1 cellular context compared by ENCODE assay signal in the genomic region with DNA sequence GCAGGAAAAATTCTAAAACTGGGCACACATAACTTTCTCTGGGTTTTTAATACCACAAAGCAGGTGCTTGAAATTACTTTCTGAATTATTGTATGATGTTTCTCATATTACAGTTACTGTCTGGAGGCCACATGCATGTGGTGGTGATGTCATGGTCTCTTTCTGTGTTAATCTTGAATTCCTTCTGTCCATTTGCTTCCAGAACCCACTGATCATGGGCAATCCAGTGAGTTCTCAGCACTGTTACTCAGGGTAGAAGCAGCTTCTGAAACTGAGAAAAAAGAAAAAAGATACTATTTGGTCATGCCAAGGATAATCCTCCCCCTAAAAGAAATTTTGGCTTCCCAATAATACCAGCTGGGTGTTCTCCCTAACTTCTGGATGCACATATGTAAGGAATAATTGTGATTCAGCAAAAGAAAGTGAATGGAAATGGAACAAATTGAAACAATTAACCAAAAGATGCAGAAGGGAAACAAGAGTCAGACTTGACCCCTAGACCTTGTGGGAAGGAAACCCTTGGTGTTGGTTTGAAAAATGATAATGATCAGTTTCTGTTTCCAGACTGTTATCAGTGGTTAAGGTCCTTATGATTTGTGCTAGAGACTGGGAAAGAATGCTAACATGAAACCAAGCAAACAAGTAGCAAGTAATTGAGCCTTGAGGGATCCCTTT.
TF ChIP-seq lines count a peak whose summit lies in the region.

No MANE protein-coding gene starts in this region.

TF ChIP-seq in WTC11, 78 proteins besides CTCF, POLR2A, EP300 and RAD21 (continued from another document):
- TF ChIP-seq, protein P1, sequence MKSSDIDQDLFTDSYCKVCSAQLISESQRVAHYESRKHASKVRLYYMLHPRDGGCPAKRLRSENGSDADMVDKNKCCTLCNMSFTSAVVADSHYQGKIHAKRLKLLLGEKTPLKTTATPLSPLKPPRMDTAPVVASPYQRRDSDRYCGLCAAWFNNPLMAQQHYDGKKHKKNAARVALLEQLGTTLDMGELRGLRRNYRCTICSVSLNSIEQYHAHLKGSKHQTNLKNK (CRISPR knock-in tag; IDR thresholded peaks at IDR 0.05), result no peak
- TF ChIP-seq, protein P2, sequence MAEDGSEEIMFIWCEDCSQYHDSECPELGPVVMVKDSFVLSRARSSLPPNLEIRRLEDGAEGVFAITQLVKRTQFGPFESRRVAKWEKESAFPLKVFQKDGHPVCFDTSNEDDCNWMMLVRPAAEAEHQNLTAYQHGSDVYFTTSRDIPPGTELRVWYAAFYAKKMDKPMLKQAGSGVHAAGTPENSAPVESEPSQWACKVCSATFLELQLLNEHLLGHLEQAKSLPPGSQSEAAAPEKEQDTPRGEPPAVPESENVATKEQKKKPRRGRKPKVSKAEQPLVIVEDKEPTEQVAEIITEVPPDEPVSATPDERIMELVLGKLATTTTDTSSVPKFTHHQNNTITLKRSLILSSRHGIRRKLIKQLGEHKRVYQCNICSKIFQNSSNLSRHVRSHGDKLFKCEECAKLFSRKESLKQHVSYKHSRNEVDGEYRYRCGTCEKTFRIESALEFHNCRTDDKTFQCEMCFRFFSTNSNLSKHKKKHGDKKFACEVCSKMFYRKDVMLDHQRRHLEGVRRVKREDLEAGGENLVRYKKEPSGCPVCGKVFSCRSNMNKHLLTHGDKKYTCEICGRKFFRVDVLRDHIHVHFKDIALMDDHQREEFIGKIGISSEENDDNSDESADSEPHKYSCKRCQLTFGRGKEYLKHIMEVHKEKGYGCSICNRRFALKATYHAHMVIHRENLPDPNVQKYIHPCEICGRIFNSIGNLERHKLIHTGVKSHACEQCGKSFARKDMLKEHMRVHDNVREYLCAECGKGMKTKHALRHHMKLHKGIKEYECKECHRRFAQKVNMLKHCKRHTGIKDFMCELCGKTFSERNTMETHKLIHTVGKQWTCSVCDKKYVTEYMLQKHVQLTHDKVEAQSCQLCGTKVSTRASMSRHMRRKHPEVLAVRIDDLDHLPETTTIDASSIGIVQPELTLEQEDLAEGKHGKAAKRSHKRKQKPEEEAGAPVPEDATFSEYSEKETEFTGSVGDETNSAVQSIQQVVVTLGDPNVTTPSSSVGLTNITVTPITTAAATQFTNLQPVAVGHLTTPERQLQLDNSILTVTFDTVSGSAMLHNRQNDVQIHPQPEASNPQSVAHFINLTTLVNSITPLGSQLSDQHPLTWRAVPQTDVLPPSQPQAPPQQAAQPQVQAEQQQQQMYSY (CRISPR knock-in tag; IDR thresholded peaks at IDR 0.05), result no peak
- no peak for TF ChIP-seq ELF4 (CRISPR knock-in tag; IDR thresholded peaks at IDR 0.05; ENCODE audit: low read depth)
- TF ChIP-seq, protein P3, sequence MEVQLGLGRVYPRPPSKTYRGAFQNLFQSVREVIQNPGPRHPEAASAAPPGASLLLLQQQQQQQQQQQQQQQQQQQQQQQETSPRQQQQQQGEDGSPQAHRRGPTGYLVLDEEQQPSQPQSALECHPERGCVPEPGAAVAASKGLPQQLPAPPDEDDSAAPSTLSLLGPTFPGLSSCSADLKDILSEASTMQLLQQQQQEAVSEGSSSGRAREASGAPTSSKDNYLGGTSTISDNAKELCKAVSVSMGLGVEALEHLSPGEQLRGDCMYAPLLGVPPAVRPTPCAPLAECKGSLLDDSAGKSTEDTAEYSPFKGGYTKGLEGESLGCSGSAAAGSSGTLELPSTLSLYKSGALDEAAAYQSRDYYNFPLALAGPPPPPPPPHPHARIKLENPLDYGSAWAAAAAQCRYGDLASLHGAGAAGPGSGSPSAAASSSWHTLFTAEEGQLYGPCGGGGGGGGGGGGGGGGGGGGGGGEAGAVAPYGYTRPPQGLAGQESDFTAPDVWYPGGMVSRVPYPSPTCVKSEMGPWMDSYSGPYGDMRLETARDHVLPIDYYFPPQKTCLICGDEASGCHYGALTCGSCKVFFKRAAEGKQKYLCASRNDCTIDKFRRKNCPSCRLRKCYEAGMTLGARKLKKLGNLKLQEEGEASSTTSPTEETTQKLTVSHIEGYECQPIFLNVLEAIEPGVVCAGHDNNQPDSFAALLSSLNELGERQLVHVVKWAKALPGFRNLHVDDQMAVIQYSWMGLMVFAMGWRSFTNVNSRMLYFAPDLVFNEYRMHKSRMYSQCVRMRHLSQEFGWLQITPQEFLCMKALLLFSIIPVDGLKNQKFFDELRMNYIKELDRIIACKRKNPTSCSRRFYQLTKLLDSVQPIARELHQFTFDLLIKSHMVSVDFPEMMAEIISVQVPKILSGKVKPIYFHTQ (CRISPR knock-in tag; IDR thresholded peaks at IDR 0.05), result no peak
- TF ChIP-seq NFYB (CRISPR knock-in tag; conservative IDR thresholded peaks at IDR 0.05; ENCODE audit: low read depth), result no peak
- no peak for TF ChIP-seq TEAD4 (CRISPR knock-in tag; IDR thresholded peaks at IDR 0.05)
- TF ChIP-seq NR3C1 (CRISPR knock-in tag; conservative IDR thresholded peaks at IDR 0.05; ENCODE audit: low read depth), result no peak
- TF ChIP-seq, protein P4, sequence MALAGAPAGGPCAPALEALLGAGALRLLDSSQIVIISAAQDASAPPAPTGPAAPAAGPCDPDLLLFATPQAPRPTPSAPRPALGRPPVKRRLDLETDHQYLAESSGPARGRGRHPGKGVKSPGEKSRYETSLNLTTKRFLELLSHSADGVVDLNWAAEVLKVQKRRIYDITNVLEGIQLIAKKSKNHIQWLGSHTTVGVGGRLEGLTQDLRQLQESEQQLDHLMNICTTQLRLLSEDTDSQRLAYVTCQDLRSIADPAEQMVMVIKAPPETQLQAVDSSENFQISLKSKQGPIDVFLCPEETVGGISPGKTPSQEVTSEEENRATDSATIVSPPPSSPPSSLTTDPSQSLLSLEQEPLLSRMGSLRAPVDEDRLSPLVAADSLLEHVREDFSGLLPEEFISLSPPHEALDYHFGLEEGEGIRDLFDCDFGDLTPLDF (CRISPR knock-in tag; IDR thresholded peaks at IDR 0.05), result no peak
- no peak for TF ChIP-seq CREB1 (CRISPR knock-in tag; IDR thresholded peaks at IDR 0.05)
- TF ChIP-seq, protein P5, sequence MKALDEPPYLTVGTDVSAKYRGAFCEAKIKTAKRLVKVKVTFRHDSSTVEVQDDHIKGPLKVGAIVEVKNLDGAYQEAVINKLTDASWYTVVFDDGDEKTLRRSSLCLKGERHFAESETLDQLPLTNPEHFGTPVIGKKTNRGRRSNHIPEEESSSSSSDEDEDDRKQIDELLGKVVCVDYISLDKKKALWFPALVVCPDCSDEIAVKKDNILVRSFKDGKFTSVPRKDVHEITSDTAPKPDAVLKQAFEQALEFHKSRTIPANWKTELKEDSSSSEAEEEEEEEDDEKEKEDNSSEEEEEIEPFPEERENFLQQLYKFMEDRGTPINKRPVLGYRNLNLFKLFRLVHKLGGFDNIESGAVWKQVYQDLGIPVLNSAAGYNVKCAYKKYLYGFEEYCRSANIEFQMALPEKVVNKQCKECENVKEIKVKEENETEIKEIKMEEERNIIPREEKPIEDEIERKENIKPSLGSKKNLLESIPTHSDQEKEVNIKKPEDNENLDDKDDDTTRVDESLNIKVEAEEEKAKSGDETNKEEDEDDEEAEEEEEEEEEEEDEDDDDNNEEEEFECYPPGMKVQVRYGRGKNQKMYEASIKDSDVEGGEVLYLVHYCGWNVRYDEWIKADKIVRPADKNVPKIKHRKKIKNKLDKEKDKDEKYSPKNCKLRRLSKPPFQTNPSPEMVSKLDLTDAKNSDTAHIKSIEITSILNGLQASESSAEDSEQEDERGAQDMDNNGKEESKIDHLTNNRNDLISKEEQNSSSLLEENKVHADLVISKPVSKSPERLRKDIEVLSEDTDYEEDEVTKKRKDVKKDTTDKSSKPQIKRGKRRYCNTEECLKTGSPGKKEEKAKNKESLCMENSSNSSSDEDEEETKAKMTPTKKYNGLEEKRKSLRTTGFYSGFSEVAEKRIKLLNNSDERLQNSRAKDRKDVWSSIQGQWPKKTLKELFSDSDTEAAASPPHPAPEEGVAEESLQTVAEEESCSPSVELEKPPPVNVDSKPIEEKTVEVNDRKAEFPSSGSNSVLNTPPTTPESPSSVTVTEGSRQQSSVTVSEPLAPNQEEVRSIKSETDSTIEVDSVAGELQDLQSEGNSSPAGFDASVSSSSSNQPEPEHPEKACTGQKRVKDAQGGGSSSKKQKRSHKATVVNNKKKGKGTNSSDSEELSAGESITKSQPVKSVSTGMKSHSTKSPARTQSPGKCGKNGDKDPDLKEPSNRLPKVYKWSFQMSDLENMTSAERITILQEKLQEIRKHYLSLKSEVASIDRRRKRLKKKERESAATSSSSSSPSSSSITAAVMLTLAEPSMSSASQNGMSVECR (CRISPR knock-in tag; IDR thresholded peaks at IDR 0.05; ENCODE audit: borderline replicate concordance), result no peak
- no peak for TF ChIP-seq EMX1 (CRISPR knock-in tag; IDR thresholded peaks at IDR 0.05)
